8 cellular contexts compared by ENCODE assay signal in genomic region chr22:27405672-27406388, GRCh38.
DNase-seq lines count a peak whose midpoint lies in the region; ATAC-seq and TF ChIP-seq lines count a peak whose summit lies in the region.

No MANE protein-coding gene starts in this region.

- DNase-seq in AG04449 (ENCODE audit: low read depth, low spot score): no peak
- peak in 1 of 2 experiments; percentile 64 for DNase-seq in PC-9
- peak; percentile 80 for DNase-seq in dermis blood vessel endothelial cell
- peak in 2 of 3 donors; percentile 74 to 76 for DNase-seq in mucosa of descending colon
- DNase-seq in DMS153 (lab: John Stamatoyannopoulos, UW): no peak

- POLR2A ChIA-PET in AG04449 (lab: Yijun Ruan, JAX) (no interaction called here), PC-9 (lab: Charles Lee; ENCODE audit: unreplicated experiment) (no interaction called here)

- H4K20me1 ChIP-seq in PC-9 (ENCODE audit: insufficient read depth): no peaks in the 10 kb centered on the region

- CTCF ChIA-PET in AG04449 (lab: Yijun Ruan, JAX): interaction anchor here (0.7 to 3.5 kb wide), 29 partner anchors 9 to 1041 kb away, joined by 3 to 32 read pairs (median 4); no protein-coding TSS in a partner anchor
- CTCF ChIA-PET in PC-9 (lab: Charles Lee): interaction anchor here (0.5 kb wide), 1 partner anchor 444 kb away, joined by 7 read pairs; no protein-coding TSS in a partner anchor

- no TSS peak for BruUV-seq in PC-9 (replicated peaks; lab: Mats Ljungman, UMichigan)

- H3K4me2 ChIP-seq in PC-9: no peak overlapping the region

- no peaks in the 10 kb centered on the region for H3K79me2 ChIP-seq in PC-9 (ENCODE audit: low read depth)

- H3K4me3 ChIP-seq in AG04449 (ENCODE audit: low read depth, low read length) (no peak overlapping the region), PC-9 (no peak overlapping the region), mucosa of descending colon (no peak overlapping the region)

- ATAC-seq in mucosa of descending colon: peak; percentile 77
- no peak for ATAC-seq in GM18498 (IDR thresholded peaks at IDR 0.05; ENCODE audit: unreplicated experiment)
- no peak for ATAC-seq in GM21529 (IDR thresholded peaks at IDR 0.05; ENCODE audit: unreplicated experiment)

- H3K27me3 ChIP-seq in PC-9 (ENCODE audit: insufficient read depth, low read depth): no peaks in the 10 kb centered on the region

- peak; percentile 85 for TF ChIP-seq CTCF in AG04449 (IDR thresholded peaks at IDR 0.05; ENCODE audit: insufficient read depth, low read length, missing control alignments)
- 0 out of 2 replicates have a peak, but pooled peaks have one; percentile 23 for TF ChIP-seq CTCF in GM12874 (IDR thresholded peaks at IDR 0.05; ENCODE audit: insufficient read depth, low read depth, low read length)
- peak; percentile 88 for TF ChIP-seq CTCF in PC-9 (conservative IDR thresholded peaks at IDR 0.05)
- TF ChIP-seq CTCF in mucosa of descending colon (IDR thresholded peaks at IDR 0.05): peak; percentile 52

- H3K9me2 ChIP-seq in PC-9 (ENCODE audit: insufficient read depth): no peaks in the 10 kb centered on the region

- peaks cover 5% of the 10 kb centered on the region for H3F3A ChIP-seq in PC-9 (ENCODE audit: insufficient read depth, low read depth)

- H3K36me3 ChIP-seq in PC-9 (ENCODE audit: low read depth) (no peaks in the 10 kb centered on the region), mucosa of descending colon (ENCODE audit: low read depth) (no peaks in the 10 kb centered on the region)

- no peak overlapping the region for H3K27ac ChIP-seq in PC-9

- H3K4me1 ChIP-seq in PC-9 (replicated peaks; ENCODE audit: insufficient read depth) (no peaks in the 10 kb centered on the region), mucosa of descending colon (ENCODE audit: low read depth) (no peaks in the 10 kb centered on the region)

- no peak overlapping the region for H2AFZ ChIP-seq in PC-9

- no peaks in the 10 kb centered on the region for H3K9me3 ChIP-seq in PC-9 (ENCODE audit: insufficient read depth, low read depth)
- no peaks in the 10 kb centered on the region for H3K9me3 ChIP-seq in mucosa of descending colon

- intact Hi-C loops in PC-9 (cut with micrococcal nuclease; ENCODE audit: unreplicated experiment) (loop anchor here (1.0 to 5.0 kb wide), 2 partner anchors 69 to 261 kb away; no protein-coding TSS in a partner anchor), mucosa of descending colon (cut with DNase I, micrococcal nuclease) (no loop called here)

Comparison
In these comparisons a context has a peak if more than half of its experiments do, and no peak if none do; other contexts are left out.
1. DNase-seq: peak in dermis blood vessel endothelial cell (single experiment) and mucosa of descending colon (2 of 3); none in AG04449 (single experiment) and DMS153 (single experiment).
2. CTCF ChIP-seq: peak in every context shown above with its lines; median percentile 88 in PC-9; 85 in AG04449; 52 in mucosa of descending colon; 23 in GM12874.